Comparison of ENCODE assay signal across 16 cellular contexts in the genomic region with DNA sequence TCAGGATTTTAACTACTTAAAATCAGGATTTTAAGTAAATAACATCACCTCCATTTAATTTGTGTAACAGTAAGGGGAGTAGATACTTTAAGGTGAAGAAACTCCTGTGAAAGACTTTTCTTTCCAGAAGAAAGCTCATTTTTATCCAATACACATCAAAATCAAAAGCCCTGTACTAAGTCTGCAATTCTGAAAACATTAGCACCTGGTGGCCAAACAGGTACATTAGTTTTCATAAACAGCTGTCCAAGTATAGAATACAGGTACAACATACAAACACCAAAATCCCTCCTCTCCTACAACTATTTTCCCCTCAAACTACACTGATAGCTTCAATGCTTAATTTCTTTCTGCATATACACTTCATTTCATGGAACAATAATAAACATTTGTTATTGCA. TPM values are rescaled to one million over a fixed set of nuclear protein-coding genes. Genes with fewer than 3 reads are reported as not detected.
DNase-seq lines count a peak whose midpoint lies in the region; ATAC-seq, FAIRE-seq and TF ChIP-seq lines count a peak whose summit lies in the region.
"Had no signal": no experiment of that assay in that cellular context is flagged by ENCODE, and none has a peak within 500 bp of the region (broad histone marks: within the 10 kb centered on the region; RNA-seq: fewer than 3 reads in every experiment).

No MANE protein-coding gene starts in this region.

- H3K4me3 Mint-ChIP-seq in type B pancreatic cell, result no peak overlapping the region
- no peak overlapping the region for H3K4me3 Mint-ChIP-seq in neural progenitor cell

- no peaks in the 10 kb centered on the region for H3K9me3 Mint-ChIP-seq in type B pancreatic cell
- no peaks in the 10 kb centered on the region for H3K9me3 Mint-ChIP-seq in neural progenitor cell

- no peak for TF ChIP-seq EP300 in HepG2 (IDR thresholded peaks at IDR 0.05; ENCODE audit: low read depth in 2 of 2, low read length in 2 of 2)
- TF ChIP-seq EP300 in HepG2 (CRISPR knock-in tag; IDR thresholded peaks at IDR 0.05; ENCODE audit: borderline replicate concordance), result no peak

- H3K27ac ChIP-seq in HepG2 (ENCODE audit: extremely low read length, insufficient read depth, low read length) (no peak overlapping the region), right lobe of liver (no peak overlapping the region), PC-3 (ENCODE audit: low read length) (no peak overlapping the region), neural progenitor cell (no peak overlapping the region)
- H3K27ac ChIP-seq: body of pancreas, hepatocyte had no signal

- H3K4me2 ChIP-seq in HepG2 (ENCODE audit: low read depth, low read length) (no peak overlapping the region), PC-3 (ENCODE audit: low read length) (no peak overlapping the region), neural progenitor cell (no peak overlapping the region)
- H3K4me2 ChIP-seq: hepatocyte had no signal

- H3K4me1 Mint-ChIP-seq in type B pancreatic cell (ENCODE audit: unreplicated experiment) (peaks cover 20% of the 10 kb centered on the region), neural progenitor cell (no peaks in the 10 kb centered on the region)

- H3K27ac Mint-ChIP-seq in type B pancreatic cell (no peak overlapping the region), neural progenitor cell (no peak overlapping the region)

- no TSS peak for BruUV-seq in HepG2 (replicated peaks; lab: Mats Ljungman, UMichigan)
- BruUV-seq in PC-3 (replicated peaks; lab: Mats Ljungman, UMichigan), result no TSS peak

- peak; percentile 39; the same call in 1 of the 3 replicates for ATAC-seq in HepG2
- no peak for ATAC-seq in right lobe of liver
- peak; percentile 40; the same call in 1 of the 2 replicates for ATAC-seq in PC-3
- ATAC-seq in HG02852 (IDR thresholded peaks at IDR 0.05; ENCODE audit: unreplicated experiment), result no peak
- ATAC-seq in HG03378 (IDR thresholded peaks at IDR 0.05; ENCODE audit: unreplicated experiment), result no peak
- ATAC-seq: body of pancreas had no signal

- H3K9me2 ChIP-seq in PC-3 (replicated peaks; ENCODE audit: low read length), result no peaks in the 10 kb centered on the region

- CTCF ChIA-PET in HepG2 (lab: Yijun Ruan, JAX; ENCODE audit: low intra/inter-chr PET ratio, low total read pairs), result no interaction called here
- CTCF ChIA-PET in PC-3 (lab: Charles Lee), result interaction anchor here (0.6 to 0.7 kb wide), 2 partner anchors 157 to 174 kb away, joined by 3 read pairs; no protein-coding TSS in a partner anchor

- no peak overlapping the region for H2AFZ ChIP-seq in HepG2 (ENCODE audit: low read length)
- no peak overlapping the region for H2AFZ ChIP-seq in PC-3 (ENCODE audit: low read length)
- H2AFZ ChIP-seq in neural progenitor cell (replicated peaks), result no peak overlapping the region
- H2AFZ ChIP-seq: hepatocyte had no signal

- TF ChIP-seq CTCF in HepG2 (CRISPR knock-in tag; IDR thresholded peaks at IDR 0.05) (no peak), right lobe of liver (IDR thresholded peaks at IDR 0.05) (no peak), PC-3 (conservative IDR thresholded peaks at IDR 0.05; ENCODE audit: low read depth, low read length) (peak; percentile 31; the same call in 1 of the 2 replicates), epithelial cell of esophagus (IDR thresholded peaks at IDR 0.05; ENCODE audit: insufficient read depth, low read depth, low read length, missing control alignments) (peak; percentile 16), type B pancreatic cell (conservative IDR thresholded peaks at IDR 0.05) (peak; percentile 50), neural progenitor cell (IDR thresholded peaks at IDR 0.05) (no peak)

- H3F3A ChIP-seq in PC-3 (ENCODE audit: low read length, unreplicated experiment) (no peaks in the 10 kb centered on the region), neural progenitor cell (ENCODE audit: low read depth) (no peaks in the 10 kb centered on the region)

- FAIRE-seq in HepG2 (lab: Jason Lieb, UNC), result no peak

- H3K27me3 ChIP-seq in HepG2 (ENCODE audit: control insufficient read depth in 1 of 2, insufficient read depth in 2 of 2, low read length in 2 of 2), result no peaks in the 10 kb centered on the region
- H3K27me3 ChIP-seq in right lobe of liver, result no peaks in the 10 kb centered on the region
- H3K27me3 ChIP-seq in PC-3 (ENCODE audit: low read length), result no peaks in the 10 kb centered on the region
- no peaks in the 10 kb centered on the region for H3K27me3 ChIP-seq in neural progenitor cell
- H3K27me3 ChIP-seq: body of pancreas, hepatocyte had no signal

- H3K36me3 ChIP-seq in HepG2 (replicated peaks in 1 of 2; ENCODE audit: control insufficient read depth in 1 of 2, insufficient read depth in 2 of 2, low read length in 2 of 2) (peaks cover 3 to 29% of the 10 kb centered on the region in 2 experiments; a peak in 3 of 5 replicates), right lobe of liver (peaks cover 0 to 18% (median 6%) of the 10 kb centered on the region in 4 donors), PC-3 (ENCODE audit: low read depth, low read length) (peaks cover 23% of the 10 kb centered on the region), neural progenitor cell (peaks cover 10% of the 10 kb centered on the region)

- H4K20me1 ChIP-seq in HepG2 (ENCODE audit: insufficient read depth, low read length) (no peaks in the 10 kb centered on the region), PC-3 (ENCODE audit: low read length) (no peaks in the 10 kb centered on the region), neural progenitor cell (ENCODE audit: low read depth) (peaks cover 3% of the 10 kb centered on the region)

- intact Hi-C loops in HepG2 (cut with micrococcal nuclease; ENCODE audit: unreplicated experiment) (no loop called here), right lobe of liver (cut with DNase I) (no loop called here), PC-3 (cut with micrococcal nuclease) (no loop called here)

- peaks cover 47% of the 10 kb centered on the region for H3K36me3 Mint-ChIP-seq in type B pancreatic cell
- H3K36me3 Mint-ChIP-seq in neural progenitor cell, result peaks cover 16% of the 10 kb centered on the region

- H3K27me3 Mint-ChIP-seq in type B pancreatic cell (no peaks in the 10 kb centered on the region), neural progenitor cell (ENCODE audit: insufficient read depth, low read depth) (no peaks in the 10 kb centered on the region)

- H3K4me1 ChIP-seq in HepG2 (ENCODE audit: insufficient read depth, low read length), result no peaks in the 10 kb centered on the region
- peaks cover 0 to 4% (median 0%) of the 10 kb centered on the region in 4 donors for H3K4me1 ChIP-seq in right lobe of liver
- H3K4me1 ChIP-seq in PC-3 (ENCODE audit: insufficient read depth, low read length), result peaks cover 9% of the 10 kb centered on the region
- no peaks in the 10 kb centered on the region for H3K4me1 ChIP-seq in neural progenitor cell

- TF ChIP-seq RAD21 in HepG2 (CRISPR knock-in tag; IDR thresholded peaks at IDR 0.05), result no peak

- in situ Hi-C loops in HepG2 (cut with HindIII; ENCODE audit: extremely low pct_ligation_motif_present, low pct_unique_long_range_greater_than_20kb), result no loop called here

- DNase-seq in HepG2 (ENCODE audit: low spot score) (no peak), right lobe of liver (no peak), PC-3 (no peak), epithelial cell of esophagus (ENCODE audit: low read depth) (no peak), type B pancreatic cell (ENCODE audit: extremely low spot score, unreplicated experiment) (no peak), neural progenitor cell (ENCODE audit: low spot score) (no peak)
- DNase-seq: activated T-cell treated with anti-CD3 and anti-CD28 coated beads, Interleukin-2, amount 50 U/mL, for 48 hours; body of pancreas; NCI-H226; posterior cingulate gyrus; stimulated activated CD4-positive, alpha-beta T cell treated with anti-CD3 and anti-CD28 coated beads, Interleukin-2, amount 100 ng/mL, for 24 hours; stimulated activated naive CD4-positive, alpha-beta T cell treated with Interleukin-2 at 50 U/mL for 16 hours had no signal

- TF ChIP-seq POLR2A in HepG2 (IDR thresholded peaks at IDR 0.05; ENCODE audit: insufficient read depth in 1 of 2, low read depth in 2 of 2, low read length in 2 of 2), result no peak
- TF ChIP-seq POLR2A in right lobe of liver (IDR thresholded peaks at IDR 0.05), result no peak

- POLR2A ChIA-PET in HepG2 (lab: Yijun Ruan, JAX), result no interaction called here
- POLR2A ChIA-PET in PC-3 (lab: Charles Lee; ENCODE audit: unreplicated experiment), result interaction anchor here (0.6 to 0.7 kb wide), 3 partner anchors 23 to 581 kb away, joined by 3 to 5 read pairs (median 3); partner anchors contain the start of gene FAM3C

- H3K4me3 ChIP-seq in HepG2 (replicated peaks in 1 of 3; ENCODE audit: insufficient read depth in 1 of 3, low read depth in 2 of 3, low read length in 3 of 3), result no peak overlapping the region
- no peak overlapping the region for H3K4me3 ChIP-seq in right lobe of liver
- no peak overlapping the region for H3K4me3 ChIP-seq in PC-3 (ENCODE audit: low read length)
- H3K4me3 ChIP-seq in epithelial cell of esophagus (ENCODE audit: low read length), result no peak overlapping the region
- H3K4me3 ChIP-seq in neural progenitor cell, result no peak overlapping the region
- H3K4me3 ChIP-seq: body of pancreas, hepatocyte had no signal

- H3K9me3 ChIP-seq in HepG2 (ENCODE audit: low read length) (no peaks in the 10 kb centered on the region), right lobe of liver (no peaks in the 10 kb centered on the region), PC-3 (ENCODE audit: low read length) (no peaks in the 10 kb centered on the region), neural progenitor cell (ENCODE audit: low read depth) (no peaks in the 10 kb centered on the region)
- H3K9me3 ChIP-seq: body of pancreas had no signal

- H3K9ac ChIP-seq in HepG2 (ENCODE audit: insufficient read depth, low read depth, low read length) (no peak overlapping the region), PC-3 (ENCODE audit: low read length) (no peak overlapping the region), neural progenitor cell (no peak overlapping the region)

- H3K79me2 ChIP-seq in HepG2 (ENCODE audit: insufficient read depth, low read length) (no peaks in the 10 kb centered on the region), PC-3 (ENCODE audit: low read length) (no peaks in the 10 kb centered on the region), neural progenitor cell (ENCODE audit: low read depth) (no peaks in the 10 kb centered on the region)

RNA-seq across cellular contexts. Expression of gene FAM3C, which starts 22.9 kb away (rescaled TPM):
- total RNA-seq in HepG2 (2016; rRNA removed; fragmentation: Illumina TruSeq; extraction: Trizol) (11.3 and 14.6 TPM in 2 replicates), right lobe of liver (10 to 100 TPM; 13.6 to 41.3 (median 31.8) TPM), PC-3 (2014; rRNA removed) (37.7 and 37.9 TPM in 2 replicates), type B pancreatic cell (ENCODE audit: low replicate concordance) (73.9 and 146 TPM in 2 replicates), neural progenitor cell (ENCODE audit: low replicate concordance) (52.4 and 96.7 TPM in 2 replicates)
- total RNA-seq in HepG2 (2016; cell fraction: cytosol; rRNA removed; fragmentation: Illumina TruSeq; extraction: Trizol; ENCODE audit: low read depth), result 4.1 and 4.8 TPM in 2 replicates
- 10.6 and 13.1 TPM in 2 replicates for total RNA-seq in HepG2 (2016; cell fraction: insoluble cytoplasmic fraction; rRNA removed; fragmentation: Illumina TruSeq; extraction: Trizol)
- 12.2 and 12.7 TPM in 2 replicates for total RNA-seq in HepG2 (2016; cell fraction: membrane; rRNA removed; fragmentation: Illumina TruSeq; extraction: Trizol)
- 27.4 and 29.2 TPM in 2 replicates for total RNA-seq in HepG2 (2016; cell fraction: nucleus; rRNA removed; fragmentation: Illumina TruSeq; extraction: Trizol)
- polyA plus RNA-seq in HepG2 (2011; rRNA removed), result 13.0 and 16.0 TPM in 2 replicates
- 5.8 and 10.3 TPM in 2 replicates for polyA plus RNA-seq in HepG2 (2011; cell fraction: cytosol; rRNA removed)
- polyA plus RNA-seq in HepG2 (2011; cell fraction: nucleus; rRNA removed), result 5.8 and 7.8 TPM in 2 replicates
- polyA plus RNA-seq in HepG2 (2012), result 27.2 and 34.9 TPM in 2 replicates
- 8.3 and 10.9 TPM in 2 replicates for polyA plus RNA-seq in HepG2 (2016; cell fraction: cytosol; fragmentation: Illumina TruSeq; extraction: Trizol; ENCODE audit: low read depth)
- 22.6 and 22.8 TPM in 2 replicates for polyA plus RNA-seq in HepG2 (2016; cell fraction: insoluble cytoplasmic fraction; fragmentation: Illumina TruSeq; extraction: Trizol; ENCODE audit: low read depth)
- polyA plus RNA-seq in HepG2 (2016; cell fraction: membrane; fragmentation: Illumina TruSeq; extraction: Trizol; ENCODE audit: low read depth), result 18.0 and 19.8 TPM in 2 replicates
- 55.5 and 64.1 TPM in 2 replicates for polyA plus RNA-seq in HepG2 (2016; cell fraction: nucleus; fragmentation: Illumina TruSeq; extraction: Trizol; ENCODE audit: insufficient read depth, low read depth)
- polyA minus RNA-seq in HepG2 (2011; rRNA and poly(A)+ RNA removed; ENCODE audit: low replicate concordance), result 2.5 and 4.8 TPM in 2 replicates
- polyA minus RNA-seq in HepG2 (2011; cell fraction: cytosol; rRNA and poly(A)+ RNA removed), result 6.2 and 7.7 TPM in 2 replicates
- polyA minus RNA-seq in HepG2 (2011; cell fraction: nucleus; rRNA and poly(A)+ RNA removed), result 35.7 and 37.3 TPM in 2 replicates

RNA-seq across cellular contexts. Expression of gene WNT16, which starts 44.4 kb away (rescaled TPM):
- not detected in 2 replicates for total RNA-seq in HepG2 (2016; rRNA removed; fragmentation: Illumina TruSeq; extraction: Trizol)
- total RNA-seq in HepG2 (2016; cell fraction: cytosol; rRNA removed; fragmentation: Illumina TruSeq; extraction: Trizol; ENCODE audit: low read depth), result not detected in 2 replicates
- not detected in 2 replicates for total RNA-seq in HepG2 (2016; cell fraction: insoluble cytoplasmic fraction; rRNA removed; fragmentation: Illumina TruSeq; extraction: Trizol)
- not detected in 2 replicates for total RNA-seq in HepG2 (2016; cell fraction: membrane; rRNA removed; fragmentation: Illumina TruSeq; extraction: Trizol)
- not detected in 2 replicates for total RNA-seq in HepG2 (2016; cell fraction: nucleus; rRNA removed; fragmentation: Illumina TruSeq; extraction: Trizol)
- polyA plus RNA-seq in HepG2 (2011; rRNA removed), result not detected in 2 replicates
- polyA plus RNA-seq in HepG2 (2011; cell fraction: cytosol; rRNA removed), result not detected in 2 replicates
- not detected in 2 replicates for polyA plus RNA-seq in HepG2 (2011; cell fraction: nucleus; rRNA removed)
- polyA plus RNA-seq in HepG2 (2012), result not detected in 2 replicates
- not detected in 2 replicates for polyA plus RNA-seq in HepG2 (2016; cell fraction: cytosol; fragmentation: Illumina TruSeq; extraction: Trizol; ENCODE audit: low read depth)
- polyA plus RNA-seq in HepG2 (2016; cell fraction: insoluble cytoplasmic fraction; fragmentation: Illumina TruSeq; extraction: Trizol; ENCODE audit: low read depth), result not detected in 2 replicates
- not detected in 2 replicates for polyA plus RNA-seq in HepG2 (2016; cell fraction: membrane; fragmentation: Illumina TruSeq; extraction: Trizol; ENCODE audit: low read depth)
- not detected in 2 replicates for polyA plus RNA-seq in HepG2 (2016; cell fraction: nucleus; fragmentation: Illumina TruSeq; extraction: Trizol; ENCODE audit: insufficient read depth, low read depth)
- polyA minus RNA-seq in HepG2 (2011; rRNA and poly(A)+ RNA removed; ENCODE audit: low replicate concordance), result not detected in 2 replicates
- polyA minus RNA-seq in HepG2 (2011; cell fraction: cytosol; rRNA and poly(A)+ RNA removed), result not detected in 2 replicates
- not detected in 2 replicates for polyA minus RNA-seq in HepG2 (2011; cell fraction: nucleus; rRNA and poly(A)+ RNA removed)
- total RNA-seq in right lobe of liver, result not detected
- not detected in 2 replicates for total RNA-seq in PC-3 (2014; rRNA removed)
- 0.64 and 1.1 TPM in 2 replicates for total RNA-seq in type B pancreatic cell (ENCODE audit: low replicate concordance)
- total RNA-seq in neural progenitor cell (ENCODE audit: low replicate concordance), result 0.03 TPM in 1 of 2 replicates, not detected in the other
- total RNA-seq: body of pancreas, lung microvascular endothelial cell had no signal

Comparison
In these comparisons a context has a peak if more than half of its experiments do, and no peak if none do; other contexts are left out.
1. ATAC-seq: peak in HepG2 (single experiment) and PC-3 (single experiment); none in right lobe of liver (0 of 4), HG02852 (single experiment) and HG03378 (single experiment).
2. CTCF ChIP-seq: peak in PC-3 (single experiment), epithelial cell of esophagus (single experiment) and type B pancreatic cell (single experiment); none in HepG2 (single experiment), right lobe of liver (0 of 4) and neural progenitor cell (single experiment).